In genomic region chr15:67521770-67522568, GRCh38 we compare ENCODE assay signal across 8 cellular contexts. TPM values are rescaled to one million over a fixed set of nuclear protein-coding genes. Genes with fewer than 3 reads are reported as not detected.
A peak's percentile ranks its signal among the peaks of the same experiment; 100 is the strongest.
DNase-seq lines count a peak whose midpoint lies in the region; ATAC-seq and TF ChIP-seq lines count a peak whose summit lies in the region.

No MANE protein-coding gene starts in this region.

- no peak overlapping the region for H3K27ac ChIP-seq in GM23338 (ENCODE audit: low read depth)
- peak overlapping the region; percentile 81 for H3K27ac ChIP-seq in PC-3 (ENCODE audit: low read length)
- H3K27ac ChIP-seq in duodenal mucosa (ENCODE audit: low read depth, low read length), result peak overlapping the region; percentile 96
- H3K27ac ChIP-seq in mesendoderm (ENCODE audit: low read depth, low read length), result no peak overlapping the region
- peak overlapping the region; percentile 97 for H3K27ac ChIP-seq in uterus

- H3K27ac Mint-ChIP-seq in GM23338, result no peak overlapping the region

- no CpG with 5 or more reads among the region's 23 CpGs for WGBS in mesendoderm (ENCODE audit: extremely low coverage, insufficient coverage, low lambda C conversion rate)

- peaks cover 14% of the 10 kb centered on the region; the same call in 1 of the 2 replicates for H3F3A ChIP-seq in GM23338 (replicated peaks; ENCODE audit: low read depth)
- H3F3A ChIP-seq in PC-3 (ENCODE audit: low read length, unreplicated experiment), result no peaks in the 10 kb centered on the region

- no peak for ATAC-seq in GM23338
- peak; percentile 11 for ATAC-seq in PC-3
- ATAC-seq in GM19452 (IDR thresholded peaks at IDR 0.05; ENCODE audit: unreplicated experiment), result no peak

- no peak overlapping the region for H2BK5ac ChIP-seq in mesendoderm (ENCODE audit: low read length)

- H3K9me3 ChIP-seq in PC-3 (ENCODE audit: low read length) (no peaks in the 10 kb centered on the region), duodenal mucosa (ENCODE audit: control insufficient read depth in 1 of 2, low read length in 2 of 2) (no peaks in the 10 kb centered on the region), uterus (no peaks in the 10 kb centered on the region)

- H3K9ac ChIP-seq in PC-3 (ENCODE audit: low read length), result peak overlapping the region; percentile 94
- H3K9ac ChIP-seq in duodenal mucosa (ENCODE audit: low read depth in 1 of 2, low read length in 2 of 2), result peak overlapping the region; percentile 83 to 99
- peak overlapping the region; percentile 80 for H3K9ac ChIP-seq in mesendoderm (ENCODE audit: low read length)

- H3K27me3 Mint-ChIP-seq in GM23338 (ENCODE audit: insufficient read depth, low read depth, poor library complexity), result peaks cover 9% of the 10 kb centered on the region

- no peak overlapping the region for H2AK5ac ChIP-seq in mesendoderm (ENCODE audit: low read length)

- H3K79me2 ChIP-seq in GM23338 (replicated peaks; ENCODE audit: insufficient read depth), result peaks cover 8% of the 10 kb centered on the region
- peaks cover 55% of the 10 kb centered on the region for H3K79me2 ChIP-seq in PC-3 (ENCODE audit: low read length)
- no peaks in the 10 kb centered on the region for H3K79me2 ChIP-seq in mesendoderm (ENCODE audit: control insufficient read depth, insufficient read depth, low read length)

- H2BK120ac ChIP-seq in mesendoderm (ENCODE audit: low read depth, low read length), result no peak overlapping the region

- H3K4me3 ChIP-seq in GM23338 (peak overlapping the region; percentile 76), PC-3 (ENCODE audit: low read length) (peak overlapping the region; percentile 92), duodenal mucosa (ENCODE audit: low read depth in 1 of 2, low read length in 2 of 2) (peak overlapping the region; percentile 88 to 95), mesendoderm (ENCODE audit: low read length) (peak overlapping the region; percentile 45), uterus (peak overlapping the region; percentile 59 to 85)

- H3K23ac ChIP-seq in mesendoderm (ENCODE audit: low read length), result no peak overlapping the region

- H4K20me1 ChIP-seq in GM23338 (replicated peaks; ENCODE audit: insufficient read depth) (peaks cover 6% of the 10 kb centered on the region), PC-3 (ENCODE audit: low read length) (peaks cover 22% of the 10 kb centered on the region)

- H3K4me1 Mint-ChIP-seq in GM23338, result peaks cover 20% of the 10 kb centered on the region; the same call in 2 of the 3 replicates

- H3K4ac ChIP-seq in mesendoderm (ENCODE audit: low read depth, low read length), result no peak overlapping the region

- BruUV-seq in PC-3 (replicated peaks; lab: Mats Ljungman, UMichigan), result TSS peak; percentile 68

- no peak overlapping the region for H4K8ac ChIP-seq in mesendoderm (ENCODE audit: low read depth, low read length)

- no peak overlapping the region for H2BK15ac ChIP-seq in mesendoderm (replicated peaks; ENCODE audit: low read depth)

- H3K27me3 ChIP-seq in GM23338 (ENCODE audit: insufficient read depth) (peaks cover 30% of the 10 kb centered on the region), PC-3 (ENCODE audit: low read length) (no peaks in the 10 kb centered on the region), duodenal mucosa (ENCODE audit: control insufficient read depth in 1 of 2, insufficient read depth in 2 of 2, low read length in 2 of 2) (no peaks in the 10 kb centered on the region), mesendoderm (ENCODE audit: insufficient read depth, low read length, poor library complexity) (no peaks in the 10 kb centered on the region), uterus (no peaks in the 10 kb centered on the region)

- intact Hi-C loops in PC-3 (cut with micrococcal nuclease), result no loop called here
- intact Hi-C loops in uterus (cut with DNase I; ENCODE audit: low total_unique reads), result no loop called here

- H3K56ac ChIP-seq in mesendoderm (ENCODE audit: low read length), result peak overlapping the region; percentile 90

- TF ChIP-seq CTCF in GM23338 (conservative IDR thresholded peaks at IDR 0.05; ENCODE audit: low read depth in 2 of 2), result no peak; a peak in 1 of 4 replicates
- no peak for TF ChIP-seq CTCF in PC-3 (conservative IDR thresholded peaks at IDR 0.05; ENCODE audit: low read depth, low read length)
- TF ChIP-seq CTCF in uterus (IDR thresholded peaks at IDR 0.05), result no peak

- no peak overlapping the region for H4K5ac ChIP-seq in mesendoderm (ENCODE audit: low read length)

- no peaks in the 10 kb centered on the region for H3K36me3 ChIP-seq in GM23338 (ENCODE audit: insufficient read depth)
- no peaks in the 10 kb centered on the region for H3K36me3 ChIP-seq in PC-3 (ENCODE audit: low read depth, low read length)
- no peaks in the 10 kb centered on the region for H3K36me3 ChIP-seq in duodenal mucosa (ENCODE audit: control insufficient read depth in 1 of 2, insufficient read depth in 2 of 2, low read length in 2 of 2)
- no peaks in the 10 kb centered on the region for H3K36me3 ChIP-seq in mesendoderm (ENCODE audit: control insufficient read depth, insufficient read depth, low read length)
- no peaks in the 10 kb centered on the region for H3K36me3 ChIP-seq in uterus

- peak overlapping the region; percentile 87 for H3K4me3 Mint-ChIP-seq in GM23338

- H3K4me1 ChIP-seq in GM23338 (ENCODE audit: insufficient read depth) (peaks cover 22% of the 10 kb centered on the region), PC-3 (ENCODE audit: insufficient read depth, low read length) (peaks cover 22% of the 10 kb centered on the region), duodenal mucosa (ENCODE audit: control insufficient read depth in 1 of 2, insufficient read depth in 2 of 2, low read length in 2 of 2) (peaks cover 12 to 14% of the 10 kb centered on the region in 2 donors), mesendoderm (ENCODE audit: control insufficient read depth, low read depth, low read length) (no peaks in the 10 kb centered on the region), uterus (peaks cover 0 to 6% of the 10 kb centered on the region in 2 donors)

- CTCF ChIA-PET in PC-3 (lab: Charles Lee), result interaction anchor here (0.7 kb wide), 1 partner anchor 310 kb away, joined by 5 read pairs; no protein-coding TSS in a partner anchor

- no peak overlapping the region for H3K18ac ChIP-seq in mesendoderm (ENCODE audit: low read length)

- H2AFZ ChIP-seq in GM23338 (peak overlapping the region; percentile 83; the same call in 1 of the 2 replicates), PC-3 (ENCODE audit: low read length) (peak overlapping the region; percentile 81)

- TF ChIP-seq POLR2A in uterus (IDR thresholded peaks at IDR 0.05), result peak in 1 of 2 donors; percentile 15

- H3K9me3 Mint-ChIP-seq in GM23338, result no peaks in the 10 kb centered on the region

- H3K9me2 ChIP-seq in GM23338 (ENCODE audit: insufficient read depth), result no peaks in the 10 kb centered on the region
- no peaks in the 10 kb centered on the region for H3K9me2 ChIP-seq in PC-3 (replicated peaks; ENCODE audit: low read length)

- POLR2A ChIA-PET in PC-3 (lab: Charles Lee; ENCODE audit: unreplicated experiment), result interaction anchor here (0.5 kb wide), 1 partner anchor 222 kb away, joined by 4 read pairs; no protein-coding TSS in a partner anchor

- no peaks in the 10 kb centered on the region for H3K79me1 ChIP-seq in mesendoderm (ENCODE audit: low read length)

- DNase-seq in AG08396 (ENCODE audit: low spot score) (peak; percentile 39), GM23338 (ENCODE audit: low spot score) (no peak), PC-3 (peak; percentile 20), mesendoderm (no peak), uterus (no peak), NCI-H2107 treated with DMSO at 0.1 percent for 48 hours (lab: John Stamatoyannopoulos, UW; ENCODE audit: unreplicated experiment) (no peak)

- H3K4me2 ChIP-seq in GM23338 (peak overlapping the region; percentile 91), PC-3 (ENCODE audit: low read length) (peak overlapping the region; percentile 91), mesendoderm (ENCODE audit: low read length) (peak overlapping the region; percentile 81)

- no peaks in the 10 kb centered on the region for H3K36me3 Mint-ChIP-seq in GM23338 (ENCODE audit: low read depth)

TF ChIP-seq in GM23338, 12 proteins besides CTCF, POLR2A, EP300 and RAD21 (continues in another document):
- no peak for TF ChIP-seq POLR2AphosphoS5 (IDR thresholded peaks at IDR 0.05; ENCODE audit: low read depth)
- no peak for TF ChIP-seq EZH2 (IDR thresholded peaks at IDR 0.05; ENCODE audit: low read depth, unreplicated experiment)

RNA-seq across cellular contexts. Expression of gene C15orf61, which starts 1.0 kb away (rescaled TPM):
- 1.8 and 2.8 TPM in 2 replicates for total RNA-seq in GM23338 (2014; rRNA removed; shearing (Covaris generic))
- polyA plus RNA-seq in GM23338 (2016; fragmentation: Nextera tagmentation; extraction: Ambion mirVana), result 5.9 and 7.8 TPM in 2 replicates
- 3.0 and 3.9 TPM in 2 replicates for total RNA-seq in PC-3 (2014; rRNA removed)
- polyA plus RNA-seq in mesendoderm (2013, experiment 1 of 2), result 3.1 TPM
- polyA plus RNA-seq in mesendoderm (2013, experiment 2 of 2), result 2.7 TPM
- 10 to 100 TPM in 1 of 4 donors, 1 to 10 TPM in 2, under 1 TPM in 1; 0.51 to 11.5 (median 4.9) TPM for total RNA-seq in uterus

RNA-seq across cellular contexts. Expression of gene MAP2K5, which starts 20.5 kb away (rescaled TPM):
- total RNA-seq in GM23338 (2014; rRNA removed; shearing (Covaris generic)), result 13.6 and 13.9 TPM in 2 replicates
- 5.7 and 6.5 TPM in 2 replicates for polyA plus RNA-seq in GM23338 (2016; fragmentation: Nextera tagmentation; extraction: Ambion mirVana)
- total RNA-seq in PC-3 (2014; rRNA removed), result 4.0 and 5.5 TPM in 2 replicates
- 8.3 TPM for polyA plus RNA-seq in mesendoderm (2013, experiment 1 of 2)
- polyA plus RNA-seq in mesendoderm (2013, experiment 2 of 2), result 8.6 TPM
- total RNA-seq in uterus, result 10 to 100 TPM in 3 of 4 donors, 1 to 10 TPM in 1; 3.6 to 27.1 (median 18.6) TPM

Comparison
In these comparisons a context has a peak if more than half of its experiments do, and no peak if none do; other contexts are left out.
1. DNase-seq: peak in AG08396 (single experiment) and PC-3 (single experiment); none in GM23338 (single experiment), mesendoderm (single experiment), uterus (0 of 2) and NCI-H2107 treated with DMSO at 0.1 percent for 48 hours (single experiment).
2. H3K27ac ChIP-seq: peak in PC-3 (single experiment), duodenal mucosa (single experiment) and uterus (2 of 2); none in GM23338 (single experiment) and mesendoderm (single experiment).
3. Peak in every context shown above with its lines, with median percentiles within 50 percentile points of each other: H3K4me2 ChIP-seq, H3K4me3 ChIP-seq and H3K9ac ChIP-seq.